8 cellular contexts compared by ENCODE assay signal in genomic region chr13:94595006-94595942, GRCh38. TPM values are rescaled to one million over a fixed set of nuclear protein-coding genes. Genes with fewer than 3 reads are reported as not detected.
DNase-seq lines count a peak whose midpoint lies in the region; ATAC-seq and TF ChIP-seq lines count a peak whose summit lies in the region.

No MANE protein-coding gene starts in this region.

- no peaks in the 10 kb centered on the region for H3K9me3 Mint-ChIP-seq in nephron

- peak overlapping the region; percentile 100 for H3K4me3 ChIP-seq in GM12875 (ENCODE audit: low read depth, low read length)

- peak overlapping the region; percentile 69 to 95 (median 87) for H3K27ac Mint-ChIP-seq in nephron

- H3K27me3 Mint-ChIP-seq in nephron (ENCODE audit: low read depth) = no peaks in the 10 kb centered on the region

- ATAC-seq in esophagus mucosa = peak; percentile 54

- H3K36me3 Mint-ChIP-seq in nephron (ENCODE audit: low read depth) = peaks cover 9% of the 10 kb centered on the region

- H3K4me1 Mint-ChIP-seq in nephron = peaks cover 14% of the 10 kb centered on the region

- peak overlapping the region; percentile 91 to 93 (median 92) for H3K4me3 Mint-ChIP-seq in nephron

- no peak for TF ChIP-seq CTCF in GM12875 (IDR thresholded peaks at IDR 0.05; ENCODE audit: borderline replicate concordance, insufficient read depth, low read depth, low read length)
- no peak for TF ChIP-seq CTCF in nephron (IDR thresholded peaks at IDR 0.05; ENCODE audit: unreplicated experiment in 3 of 3)

- peak; percentile 2 for DNase-seq in H4 (ENCODE audit: low spot score)
- peak; percentile 12 for DNase-seq in LoVo (ENCODE audit: low spot score)
- DNase-seq in activated CD8-positive, alpha-beta memory T cell treated with anti-CD3 and anti-CD28 coated beads for 24 hours = peak; percentile 72
- no peak for DNase-seq in SHP77 treated with DMSO at 0.1 percent for 48 hours (lab: John Stamatoyannopoulos, UW)
- DNase-seq in globus pallidus (ENCODE audit: low spot score) = no peak

RNA-seq across cellular contexts. Expression of gene TGDS, which starts 0.7 kb away (rescaled TPM):
- 9.3 and 14.4 TPM in 2 replicates for total RNA-seq in H4 (2014; rRNA removed; shearing (Covaris generic))
- total RNA-seq in esophagus mucosa = 5.8 TPM

RNA-seq across cellular contexts. Expression of gene GPR180, which starts 6.4 kb away (rescaled TPM):
- 2.5 and 3.7 TPM in 2 replicates for total RNA-seq in H4 (2014; rRNA removed; shearing (Covaris generic))
- 2.4 TPM for total RNA-seq in esophagus mucosa

Comparison
In these comparisons a context has a peak if more than half of its experiments do, and no peak if none do; other contexts are left out.
1. DNase-seq: peak in H4 (single experiment), LoVo (single experiment) and activated CD8-positive, alpha-beta memory T cell treated with anti-CD3 and anti-CD28 coated beads for 24 hours (single experiment); none in SHP77 treated with DMSO at 0.1 percent for 48 hours (single experiment) and globus pallidus (single experiment).